Comparison of ENCODE assay signal across 1 cellular context in the genomic region with DNA sequence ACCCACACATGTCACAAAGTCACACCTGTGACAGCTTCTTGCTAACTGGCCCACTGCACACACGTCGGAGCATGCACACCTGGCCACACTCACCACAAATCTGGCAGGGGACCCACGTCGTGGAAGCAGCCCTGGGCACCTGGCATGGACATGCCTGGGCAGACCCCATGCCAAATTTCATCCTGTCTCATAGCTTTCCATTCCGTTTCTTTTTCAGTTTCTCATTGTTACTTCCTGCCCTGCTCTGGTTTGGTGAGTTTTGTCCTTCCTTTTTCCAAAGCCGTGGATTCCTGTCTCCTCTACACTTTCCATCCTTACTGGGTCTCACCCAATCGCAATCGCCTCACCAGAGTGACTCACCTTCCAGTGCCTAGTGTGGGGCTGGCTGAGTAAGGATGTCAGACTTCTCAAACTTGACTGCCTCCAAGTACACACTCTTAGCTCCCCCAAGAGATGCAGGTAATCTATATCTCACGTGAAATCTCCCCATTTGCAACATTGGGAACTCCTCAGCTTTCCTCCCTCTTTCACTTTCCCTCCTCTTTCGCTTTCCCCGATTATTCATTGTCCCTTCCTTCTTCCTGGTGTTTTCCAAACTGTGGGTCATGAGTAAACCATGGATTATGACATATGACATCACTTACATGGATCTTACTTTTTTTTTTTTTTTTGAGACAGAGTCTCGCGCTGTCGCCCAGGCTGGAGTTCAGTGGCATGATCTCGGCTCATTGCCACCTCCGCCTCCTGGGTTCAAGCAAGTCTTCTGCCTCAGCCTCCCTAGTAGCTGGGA.
TF ChIP-seq lines count a peak whose summit lies in the region.

No MANE protein-coding gene starts in this region.

TF ChIP-seq in HEK293, 187 proteins besides CTCF, POLR2A, EP300 and RAD21 (continued from another document and continues in another):
- TF ChIP-seq, protein P1, sequence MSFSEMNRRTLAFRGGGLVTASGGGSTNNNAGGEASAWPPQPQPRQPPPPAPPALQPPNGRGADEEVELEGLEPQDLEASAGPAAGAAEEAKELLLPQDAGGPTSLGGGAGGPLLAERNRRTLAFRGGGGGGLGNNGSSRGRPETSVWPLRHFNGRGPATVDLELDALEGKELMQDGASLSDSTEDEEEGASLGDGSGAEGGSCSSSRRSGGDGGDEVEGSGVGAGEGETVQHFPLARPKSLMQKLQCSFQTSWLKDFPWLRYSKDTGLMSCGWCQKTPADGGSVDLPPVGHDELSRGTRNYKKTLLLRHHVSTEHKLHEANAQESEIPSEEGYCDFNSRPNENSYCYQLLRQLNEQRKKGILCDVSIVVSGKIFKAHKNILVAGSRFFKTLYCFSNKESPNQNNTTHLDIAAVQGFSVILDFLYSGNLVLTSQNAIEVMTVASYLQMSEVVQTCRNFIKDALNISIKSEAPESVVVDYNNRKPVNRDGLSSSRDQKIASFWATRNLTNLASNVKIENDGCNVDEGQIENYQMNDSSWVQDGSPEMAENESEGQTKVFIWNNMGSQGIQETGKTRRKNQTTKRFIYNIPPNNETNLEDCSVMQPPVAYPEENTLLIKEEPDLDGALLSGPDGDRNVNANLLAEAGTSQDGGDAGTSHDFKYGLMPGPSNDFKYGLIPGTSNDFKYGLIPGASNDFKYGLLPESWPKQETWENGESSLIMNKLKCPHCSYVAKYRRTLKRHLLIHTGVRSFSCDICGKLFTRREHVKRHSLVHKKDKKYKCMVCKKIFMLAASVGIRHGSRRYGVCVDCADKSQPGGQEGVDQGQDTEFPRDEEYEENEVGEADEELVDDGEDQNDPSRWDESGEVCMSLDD (tag by site-specific recombination; IDR thresholded peaks at IDR 0.05): peak; percentile 51; the same call in 1 of the 2 replicates
- TF ChIP-seq SP3 (tag by site-specific recombination; IDR thresholded peaks at IDR 0.05): peak; percentile 35; the same call in 1 of the 2 replicates
- TF ChIP-seq, protein P2, sequence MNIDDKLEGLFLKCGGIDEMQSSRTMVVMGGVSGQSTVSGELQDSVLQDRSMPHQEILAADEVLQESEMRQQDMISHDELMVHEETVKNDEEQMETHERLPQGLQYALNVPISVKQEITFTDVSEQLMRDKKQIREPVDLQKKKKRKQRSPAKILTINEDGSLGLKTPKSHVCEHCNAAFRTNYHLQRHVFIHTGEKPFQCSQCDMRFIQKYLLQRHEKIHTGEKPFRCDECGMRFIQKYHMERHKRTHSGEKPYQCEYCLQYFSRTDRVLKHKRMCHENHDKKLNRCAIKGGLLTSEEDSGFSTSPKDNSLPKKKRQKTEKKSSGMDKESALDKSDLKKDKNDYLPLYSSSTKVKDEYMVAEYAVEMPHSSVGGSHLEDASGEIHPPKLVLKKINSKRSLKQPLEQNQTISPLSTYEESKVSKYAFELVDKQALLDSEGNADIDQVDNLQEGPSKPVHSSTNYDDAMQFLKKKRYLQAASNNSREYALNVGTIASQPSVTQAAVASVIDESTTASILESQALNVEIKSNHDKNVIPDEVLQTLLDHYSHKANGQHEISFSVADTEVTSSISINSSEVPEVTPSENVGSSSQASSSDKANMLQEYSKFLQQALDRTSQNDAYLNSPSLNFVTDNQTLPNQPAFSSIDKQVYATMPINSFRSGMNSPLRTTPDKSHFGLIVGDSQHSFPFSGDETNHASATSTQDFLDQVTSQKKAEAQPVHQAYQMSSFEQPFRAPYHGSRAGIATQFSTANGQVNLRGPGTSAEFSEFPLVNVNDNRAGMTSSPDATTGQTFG (tag by site-specific recombination; IDR thresholded peaks at IDR 0.05; ENCODE audit: borderline replicate concordance): no peak
- TF ChIP-seq, protein P3, sequence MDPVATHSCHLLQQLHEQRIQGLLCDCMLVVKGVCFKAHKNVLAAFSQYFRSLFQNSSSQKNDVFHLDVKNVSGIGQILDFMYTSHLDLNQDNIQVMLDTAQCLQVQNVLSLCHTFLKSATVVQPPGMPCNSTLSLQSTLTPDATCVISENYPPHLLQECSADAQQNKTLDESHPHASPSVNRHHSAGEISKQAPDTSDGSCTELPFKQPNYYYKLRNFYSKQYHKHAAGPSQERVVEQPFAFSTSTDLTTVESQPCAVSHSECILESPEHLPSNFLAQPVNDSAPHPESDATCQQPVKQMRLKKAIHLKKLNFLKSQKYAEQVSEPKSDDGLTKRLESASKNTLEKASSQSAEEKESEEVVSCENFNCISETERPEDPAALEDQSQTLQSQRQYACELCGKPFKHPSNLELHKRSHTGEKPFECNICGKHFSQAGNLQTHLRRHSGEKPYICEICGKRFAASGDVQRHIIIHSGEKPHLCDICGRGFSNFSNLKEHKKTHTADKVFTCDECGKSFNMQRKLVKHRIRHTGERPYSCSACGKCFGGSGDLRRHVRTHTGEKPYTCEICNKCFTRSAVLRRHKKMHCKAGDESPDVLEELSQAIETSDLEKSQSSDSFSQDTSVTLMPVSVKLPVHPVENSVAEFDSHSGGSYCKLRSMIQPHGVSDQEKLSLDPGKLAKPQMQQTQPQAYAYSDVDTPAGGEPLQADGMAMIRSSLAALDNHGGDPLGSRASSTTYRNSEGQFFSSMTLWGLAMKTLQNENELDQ (tag by site-specific recombination; IDR thresholded peaks at IDR 0.05; ENCODE audit: low read depth): no peak
- TF ChIP-seq ZNF404 (tag by site-specific recombination; IDR thresholded peaks at IDR 0.05): no peak
- TF ChIP-seq, protein P4, sequence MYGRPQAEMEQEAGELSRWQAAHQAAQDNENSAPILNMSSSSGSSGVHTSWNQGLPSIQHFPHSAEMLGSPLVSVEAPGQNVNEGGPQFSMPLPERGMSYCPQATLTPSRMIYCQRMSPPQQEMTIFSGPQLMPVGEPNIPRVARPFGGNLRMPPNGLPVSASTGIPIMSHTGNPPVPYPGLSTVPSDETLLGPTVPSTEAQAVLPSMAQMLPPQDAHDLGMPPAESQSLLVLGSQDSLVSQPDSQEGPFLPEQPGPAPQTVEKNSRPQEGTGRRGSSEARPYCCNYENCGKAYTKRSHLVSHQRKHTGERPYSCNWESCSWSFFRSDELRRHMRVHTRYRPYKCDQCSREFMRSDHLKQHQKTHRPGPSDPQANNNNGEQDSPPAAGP (tag by site-specific recombination; IDR thresholded peaks at IDR 0.05): no peak
- no peak for TF ChIP-seq SETDB1 (IDR thresholded peaks at IDR 0.05; ENCODE audit: insufficient read length, low read length)
- no peak for TF ChIP-seq HOXA7 (CRISPR knock-in tag; IDR thresholded peaks at IDR 0.05; ENCODE audit: borderline replicate concordance)
- TF ChIP-seq, protein P5, sequence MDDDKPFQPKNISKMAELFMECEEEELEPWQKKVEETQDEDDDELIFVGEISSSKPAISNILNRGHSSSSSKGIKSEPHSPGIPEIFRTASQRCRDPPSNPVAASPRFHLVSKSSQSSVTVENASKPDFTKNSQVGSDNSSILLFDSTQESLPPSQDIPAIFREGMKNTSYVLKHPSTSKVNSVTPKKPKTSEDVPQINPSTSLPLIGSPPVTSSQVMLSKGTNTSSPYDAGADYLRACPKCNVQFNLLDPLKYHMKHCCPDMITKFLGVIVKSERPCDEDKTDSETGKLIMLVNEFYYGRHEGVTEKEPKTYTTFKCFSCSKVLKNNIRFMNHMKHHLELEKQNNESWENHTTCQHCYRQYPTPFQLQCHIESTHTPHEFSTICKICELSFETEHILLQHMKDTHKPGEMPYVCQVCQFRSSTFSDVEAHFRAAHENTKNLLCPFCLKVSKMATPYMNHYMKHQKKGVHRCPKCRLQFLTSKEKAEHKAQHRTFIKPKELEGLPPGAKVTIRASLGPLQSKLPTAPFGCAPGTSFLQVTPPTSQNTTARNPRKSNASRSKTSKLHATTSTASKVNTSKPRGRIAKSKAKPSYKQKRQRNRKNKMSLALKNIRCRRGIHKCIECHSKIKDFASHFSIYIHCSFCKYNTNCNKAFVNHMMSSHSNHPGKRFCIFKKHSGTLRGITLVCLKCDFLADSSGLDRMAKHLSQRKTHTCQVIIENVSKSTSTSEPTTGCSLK (tag by site-specific recombination; IDR thresholded peaks at IDR 0.05): no peak
- TF ChIP-seq ZNF558 (tag by site-specific recombination; IDR thresholded peaks at IDR 0.05): peak; percentile 65; the same call in 1 of the 2 replicates
- TF ChIP-seq ZNF16 (tag by site-specific recombination; IDR thresholded peaks at IDR 0.05; ENCODE audit: low read depth): no peak
- TF ChIP-seq, protein P6, sequence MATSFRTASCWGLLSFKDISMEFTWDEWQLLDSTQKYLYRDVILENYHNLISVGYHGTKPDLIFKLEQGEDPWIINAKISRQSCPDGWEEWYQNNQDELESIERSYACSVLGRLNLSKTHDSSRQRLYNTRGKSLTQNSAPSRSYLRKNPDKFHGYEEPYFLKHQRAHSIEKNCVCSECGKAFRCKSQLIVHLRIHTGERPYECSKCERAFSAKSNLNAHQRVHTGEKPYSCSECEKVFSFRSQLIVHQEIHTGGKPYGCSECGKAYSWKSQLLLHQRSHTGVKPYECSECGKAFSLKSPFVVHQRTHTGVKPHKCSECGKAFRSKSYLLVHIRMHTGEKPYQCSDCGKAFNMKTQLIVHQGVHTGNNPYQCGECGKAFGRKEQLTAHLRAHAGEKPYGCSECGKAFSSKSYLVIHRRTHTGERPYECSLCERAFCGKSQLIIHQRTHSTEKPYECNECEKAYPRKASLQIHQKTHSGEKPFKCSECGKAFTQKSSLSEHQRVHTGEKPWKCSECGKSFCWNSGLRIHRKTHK (tag by site-specific recombination; IDR thresholded peaks at IDR 0.05): no peak
- TF ChIP-seq ZNF121 (tag by site-specific recombination; IDR thresholded peaks at IDR 0.05): no peak
- TF ChIP-seq TRIM28 (IDR thresholded peaks at IDR 0.05; ENCODE audit: borderline replicate concordance, low read length): no peak
- no peak for TF ChIP-seq ZNF747 (tag by site-specific recombination; IDR thresholded peaks at IDR 0.05)
- TF ChIP-seq, protein P7, sequence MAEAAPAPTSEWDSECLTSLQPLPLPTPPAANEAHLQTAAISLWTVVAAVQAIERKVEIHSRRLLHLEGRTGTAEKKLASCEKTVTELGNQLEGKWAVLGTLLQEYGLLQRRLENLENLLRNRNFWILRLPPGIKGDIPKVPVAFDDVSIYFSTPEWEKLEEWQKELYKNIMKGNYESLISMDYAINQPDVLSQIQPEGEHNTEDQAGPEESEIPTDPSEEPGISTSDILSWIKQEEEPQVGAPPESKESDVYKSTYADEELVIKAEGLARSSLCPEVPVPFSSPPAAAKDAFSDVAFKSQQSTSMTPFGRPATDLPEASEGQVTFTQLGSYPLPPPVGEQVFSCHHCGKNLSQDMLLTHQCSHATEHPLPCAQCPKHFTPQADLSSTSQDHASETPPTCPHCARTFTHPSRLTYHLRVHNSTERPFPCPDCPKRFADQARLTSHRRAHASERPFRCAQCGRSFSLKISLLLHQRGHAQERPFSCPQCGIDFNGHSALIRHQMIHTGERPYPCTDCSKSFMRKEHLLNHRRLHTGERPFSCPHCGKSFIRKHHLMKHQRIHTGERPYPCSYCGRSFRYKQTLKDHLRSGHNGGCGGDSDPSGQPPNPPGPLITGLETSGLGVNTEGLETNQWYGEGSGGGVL (tag by site-specific recombination; IDR thresholded peaks at IDR 0.05): peak; percentile 98
- no peak for TF ChIP-seq ZNF350 (tag by site-specific recombination; IDR thresholded peaks at IDR 0.05)
- TF ChIP-seq ZNF157 (tag by site-specific recombination; IDR thresholded peaks at IDR 0.05): no peak
- no peak for TF ChIP-seq ZNF394 (tag by site-specific recombination; IDR thresholded peaks at IDR 0.05; ENCODE audit: borderline replicate concordance)
- TF ChIP-seq ZNF626 (tag by site-specific recombination; IDR thresholded peaks at IDR 0.05): no peak
- TF ChIP-seq ZBTB20 (tag by site-specific recombination; IDR thresholded peaks at IDR 0.05): peak; percentile 47
- TF ChIP-seq ZNF2 (tag by site-specific recombination; IDR thresholded peaks at IDR 0.05): no peak
- TF ChIP-seq ZFP37 (tag by site-specific recombination; IDR thresholded peaks at IDR 0.05): peak; percentile 62; the same call in 1 of the 2 replicates
- TF ChIP-seq MZF1 (tag by site-specific recombination; IDR thresholded peaks at IDR 0.05; ENCODE audit: borderline replicate concordance): no peak
- TF ChIP-seq, protein P8, sequence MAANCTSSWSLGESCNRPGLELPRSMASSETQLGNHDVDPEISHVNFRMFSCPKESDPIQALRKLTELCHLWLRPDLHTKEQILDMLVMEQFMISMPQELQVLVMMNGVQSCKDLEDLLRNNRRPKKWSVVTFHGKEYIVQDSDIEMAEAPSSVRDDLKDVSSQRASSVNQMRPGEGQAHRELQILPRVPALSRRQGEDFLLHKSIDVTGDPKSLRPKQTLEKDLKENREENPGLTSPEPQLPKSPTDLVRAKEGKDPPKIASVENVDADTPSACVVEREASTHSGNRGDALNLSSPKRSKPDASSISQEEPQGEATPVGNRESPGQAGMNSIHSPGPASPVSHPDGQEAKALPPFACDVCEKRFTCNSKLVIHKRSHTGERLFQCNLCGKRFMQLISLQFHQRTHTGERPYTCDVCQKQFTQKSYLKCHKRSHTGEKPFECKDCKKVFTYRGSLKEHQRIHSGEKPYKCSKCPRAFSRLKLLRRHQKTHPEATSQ (tag by site-specific recombination; IDR thresholded peaks at IDR 0.05): no peak
- no peak for TF ChIP-seq ZSCAN30 (tag by site-specific recombination; IDR thresholded peaks at IDR 0.05)
- TF ChIP-seq ZNF510 (tag by site-specific recombination; IDR thresholded peaks at IDR 0.05; ENCODE audit: insufficient replicate concordance): no peak
- TF ChIP-seq ZNF776 (tag by site-specific recombination; IDR thresholded peaks at IDR 0.05; ENCODE audit: borderline replicate concordance): no peak
- peak; percentile 46; the same call in 1 of the 2 replicates for TF ChIP-seq ZNF600 (tag by site-specific recombination; IDR thresholded peaks at IDR 0.05)
- TF ChIP-seq, protein P9, sequence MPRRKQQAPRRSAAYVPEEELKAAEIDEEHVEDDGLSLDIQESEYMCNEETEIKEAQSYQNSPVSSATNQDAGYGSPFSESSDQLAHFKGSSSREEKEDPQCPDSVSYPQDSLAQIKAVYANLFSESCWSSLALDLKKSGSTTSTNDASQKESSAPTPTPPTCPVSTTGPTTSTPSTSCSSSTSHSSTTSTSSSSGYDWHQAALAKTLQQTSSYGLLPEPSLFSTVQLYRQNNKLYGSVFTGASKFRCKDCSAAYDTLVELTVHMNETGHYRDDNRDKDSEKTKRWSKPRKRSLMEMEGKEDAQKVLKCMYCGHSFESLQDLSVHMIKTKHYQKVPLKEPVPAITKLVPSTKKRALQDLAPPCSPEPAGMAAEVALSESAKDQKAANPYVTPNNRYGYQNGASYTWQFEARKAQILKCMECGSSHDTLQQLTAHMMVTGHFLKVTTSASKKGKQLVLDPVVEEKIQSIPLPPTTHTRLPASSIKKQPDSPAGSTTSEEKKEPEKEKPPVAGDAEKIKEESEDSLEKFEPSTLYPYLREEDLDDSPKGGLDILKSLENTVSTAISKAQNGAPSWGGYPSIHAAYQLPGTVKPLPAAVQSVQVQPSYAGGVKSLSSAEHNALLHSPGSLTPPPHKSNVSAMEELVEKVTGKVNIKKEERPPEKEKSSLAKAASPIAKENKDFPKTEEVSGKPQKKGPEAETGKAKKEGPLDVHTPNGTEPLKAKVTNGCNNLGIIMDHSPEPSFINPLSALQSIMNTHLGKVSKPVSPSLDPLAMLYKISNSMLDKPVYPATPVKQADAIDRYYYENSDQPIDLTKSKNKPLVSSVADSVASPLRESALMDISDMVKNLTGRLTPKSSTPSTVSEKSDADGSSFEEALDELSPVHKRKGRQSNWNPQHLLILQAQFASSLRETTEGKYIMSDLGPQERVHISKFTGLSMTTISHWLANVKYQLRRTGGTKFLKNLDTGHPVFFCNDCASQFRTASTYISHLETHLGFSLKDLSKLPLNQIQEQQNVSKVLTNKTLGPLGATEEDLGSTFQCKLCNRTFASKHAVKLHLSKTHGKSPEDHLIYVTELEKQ (tag by site-specific recombination; IDR thresholded peaks at IDR 0.05; ENCODE audit: borderline replicate concordance): no peak
- no peak for TF ChIP-seq FEZF1 (tag by site-specific recombination; IDR thresholded peaks at IDR 0.05)
- peak; percentile 34 for TF ChIP-seq SP2 (tag by site-specific recombination; IDR thresholded peaks at IDR 0.05)
- no peak for TF ChIP-seq KLF7 (tag by site-specific recombination; IDR thresholded peaks at IDR 0.05; ENCODE audit: borderline replicate concordance)
- TF ChIP-seq OVOL3 (tag by site-specific recombination; IDR thresholded peaks at IDR 0.05): no peak
- no peak for TF ChIP-seq ZNF354C (tag by site-specific recombination; IDR thresholded peaks at IDR 0.05; ENCODE audit: borderline replicate concordance, low read depth)
